Comparison of ENCODE assay signal across 10 cellular contexts in the genomic region with DNA sequence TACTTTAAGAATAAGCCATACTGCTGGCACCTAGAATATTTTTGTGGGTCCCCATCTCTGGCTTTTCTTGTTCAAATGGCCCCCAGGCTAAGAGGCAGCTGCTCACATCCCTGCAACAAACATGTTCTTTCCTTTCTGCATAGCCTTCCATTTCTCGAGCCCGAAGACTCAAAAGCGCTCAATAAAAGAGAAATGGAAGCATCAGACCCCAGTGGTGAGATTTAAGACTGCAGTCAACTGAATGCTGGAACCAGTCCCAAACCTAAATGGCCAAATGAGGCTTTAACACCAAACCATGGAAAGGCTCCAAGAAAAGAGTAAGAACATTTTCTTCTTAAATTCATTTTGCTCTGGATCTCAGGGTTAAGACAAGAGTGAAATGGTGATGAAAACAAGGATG.
DNase-seq lines count a peak whose midpoint lies in the region; ATAC-seq and TF ChIP-seq lines count a peak whose summit lies in the region.
"Had no signal": no experiment of that assay in that cellular context is flagged by ENCODE, and none has a peak within 500 bp of the region (broad histone marks: within the 10 kb centered on the region; RNA-seq: fewer than 3 reads in every experiment).

No MANE protein-coding gene starts in this region.

- peaks cover 10% of the 10 kb centered on the region for H4K20me1 ChIP-seq in neural progenitor cell (ENCODE audit: low read depth)

- H3K4me3 Mint-ChIP-seq in chondrocyte (ENCODE audit: unreplicated experiment) (no peak overlapping the region), neural progenitor cell (no peak overlapping the region)

- DNase-seq in NCI-H1105 treated with DMSO at 0.1 percent for 48 hours (lab: John Stamatoyannopoulos, UW) (peak; percentile 19), NCI-H1105 (lab: John Stamatoyannopoulos, UW) (no peak), Kasumi-1 (lab: John Stamatoyannopoulos, UW) (peak; percentile 23 to 47), chondrocyte (ENCODE audit: low spot score) (no peak), neural progenitor cell (ENCODE audit: low spot score) (no peak), hepatic stellate cell (ENCODE audit: low spot score) (no peak), LoVo (ENCODE audit: low spot score) (no peak)
- DNase-seq: SHP77 treated with DMSO at 0.1 percent for 48 hours had no signal

- no peaks in the 10 kb centered on the region for H3K27me3 ChIP-seq in neural progenitor cell

- H3K9ac ChIP-seq in neural progenitor cell = no peak overlapping the region

- no peak overlapping the region for H2AFZ ChIP-seq in neural progenitor cell (replicated peaks)

- H3K4me3 ChIP-seq in neural progenitor cell = no peak overlapping the region
- H3K4me3 ChIP-seq: A549 had no signal

- H3K9me3 Mint-ChIP-seq in chondrocyte (ENCODE audit: low read depth) (peaks cover 6% of the 10 kb centered on the region), neural progenitor cell (peaks cover 15% of the 10 kb centered on the region)

- H3K27me3 Mint-ChIP-seq in chondrocyte (ENCODE audit: low read depth) (no peaks in the 10 kb centered on the region), neural progenitor cell (ENCODE audit: insufficient read depth, low read depth) (peaks cover 3% of the 10 kb centered on the region)

- no peak for ATAC-seq in activated CD4-positive, CD25-positive, alpha-beta regulatory T cell treated with anti-CD3 and anti-CD28 coated beads, Interleukin-2, amount 50 U/mL, for 24 hours

- H3K36me3 Mint-ChIP-seq in chondrocyte (ENCODE audit: low read depth) = peaks cover 4% of the 10 kb centered on the region
- peaks cover 26% of the 10 kb centered on the region for H3K36me3 Mint-ChIP-seq in neural progenitor cell

- H3F3A ChIP-seq in neural progenitor cell (ENCODE audit: low read depth) = peaks cover 29% of the 10 kb centered on the region

- H3K4me1 Mint-ChIP-seq in chondrocyte (ENCODE audit: low read depth) (peaks cover 51% of the 10 kb centered on the region), neural progenitor cell (peaks cover 54% of the 10 kb centered on the region)

- peaks cover 6% of the 10 kb centered on the region for H3K9me3 ChIP-seq in neural progenitor cell (ENCODE audit: low read depth)

- peaks cover 24% of the 10 kb centered on the region for H3K4me1 ChIP-seq in neural progenitor cell
- H3K4me1 ChIP-seq: A549 had no signal

- H3K36me3 ChIP-seq in neural progenitor cell = no peaks in the 10 kb centered on the region

- H3K27ac ChIP-seq in neural progenitor cell = no peak overlapping the region
- H3K27ac ChIP-seq: A549 had no signal

- H3K4me2 ChIP-seq in neural progenitor cell = no peak overlapping the region
- H3K4me2 ChIP-seq: A549 had no signal

- H3K79me2 ChIP-seq in neural progenitor cell (ENCODE audit: low read depth) = peaks cover 45% of the 10 kb centered on the region

- TF ChIP-seq CTCF in chondrocyte (IDR thresholded peaks at IDR 0.05) = peak; percentile 65
- peak; percentile 44 for TF ChIP-seq CTCF in neural progenitor cell (IDR thresholded peaks at IDR 0.05)

- H3K27ac Mint-ChIP-seq in chondrocyte (ENCODE audit: unreplicated experiment) (no peak overlapping the region), neural progenitor cell (no peak overlapping the region)

Comparison
In these comparisons a context has a peak if more than half of its experiments do, and no peak if none do; other contexts are left out.
1. DNase-seq: peak in NCI-H1105 treated with DMSO at 0.1 percent for 48 hours (single experiment) and Kasumi-1 (2 of 2); none in NCI-H1105 (single experiment), chondrocyte (single experiment), neural progenitor cell (single experiment), hepatic stellate cell (single experiment) and LoVo (single experiment).